In the genomic region with DNA sequence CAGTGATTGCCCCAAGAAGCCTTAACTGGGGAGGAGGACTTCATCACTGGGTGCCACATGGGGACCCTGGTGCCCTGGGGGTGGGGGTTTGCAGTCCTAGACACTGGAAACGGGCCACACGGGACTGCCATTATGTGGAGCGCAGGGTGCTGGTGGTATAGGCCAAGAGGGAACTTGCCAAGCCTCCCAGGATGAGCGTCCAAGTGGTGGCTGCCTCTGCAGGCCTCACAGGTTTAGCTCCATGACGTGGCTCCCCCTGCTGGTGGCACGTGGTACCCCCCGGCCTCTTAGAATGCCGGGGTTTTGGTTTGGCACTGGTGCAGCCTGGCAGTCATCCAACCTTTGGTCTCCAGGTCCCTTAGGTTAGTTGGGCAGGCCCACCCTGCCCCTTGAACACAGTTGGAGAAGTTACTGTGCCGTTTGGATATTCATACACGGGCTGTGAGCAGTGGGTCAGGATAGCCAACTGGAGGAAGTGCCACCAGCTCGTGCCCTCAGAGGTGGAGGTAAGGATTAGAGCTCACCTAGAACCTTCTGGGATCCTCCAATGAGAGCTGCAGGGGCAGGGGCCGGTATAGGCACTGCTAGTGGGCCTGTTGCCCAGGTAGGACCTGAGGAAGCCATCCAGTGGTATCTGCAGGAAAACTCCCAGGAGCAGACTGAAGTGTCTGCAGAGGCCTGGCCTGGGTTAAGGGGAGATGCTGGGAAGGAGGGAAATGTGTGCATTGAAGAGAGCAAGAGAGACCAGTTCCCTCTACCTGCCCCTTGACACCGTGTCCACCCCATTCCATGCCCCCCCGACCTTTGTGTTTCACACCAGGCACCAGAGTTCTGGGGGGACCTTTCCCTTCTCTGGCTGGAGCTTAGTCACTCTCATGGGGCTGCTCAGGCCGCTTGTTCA, we compare ENCODE assay signal across 8 cellular contexts. TPM values are rescaled to one million over a fixed set of nuclear protein-coding genes. Genes with fewer than 3 reads are reported as not detected.
DNase-seq lines count a peak whose midpoint lies in the region; ATAC-seq and TF ChIP-seq lines count a peak whose summit lies in the region.

No MANE protein-coding gene starts in this region.

- no peaks in the 10 kb centered on the region for H3K9me3 ChIP-seq in Caco-2

- POLR2A ChIA-PET in Caco-2 (lab: Charles Lee) (interaction anchor here (2.2 kb wide), 2 partner anchors 34 to 100 kb away, joined by 8 to 11 read pairs; no protein-coding TSS in a partner anchor), WTC11 (lab: Charles Lee) (interaction anchor here (0.5 to 5.2 kb wide), 15 partner anchors 11 to 1569 kb away, joined by 3 to 61 read pairs (median 8); a partner anchor contains a TSS)

- H3K27me3 Mint-ChIP-seq in Caco-2 (ENCODE audit: insufficient read depth, unreplicated experiment) = no peaks in the 10 kb centered on the region
- H3K27me3 Mint-ChIP-seq in WTC11 (ENCODE audit: low read depth) = no peaks in the 10 kb centered on the region; the same call in 1 of the 2 replicates

- ATAC-seq in WTC11 (peak; percentile 35), GM18502 (IDR thresholded peaks at IDR 0.05; ENCODE audit: poor library complexity, unreplicated experiment) (no peak)

- no peaks in the 10 kb centered on the region for H3K9me3 Mint-ChIP-seq in Caco-2 (ENCODE audit: unreplicated experiment)
- no peaks in the 10 kb centered on the region for H3K9me3 Mint-ChIP-seq in WTC11

- CTCF ChIA-PET in Caco-2 (lab: Charles Lee) (interaction anchor here (0.6 to 2.7 kb wide), 9 partner anchors 26 to 103 kb away, joined by 3 to 55 read pairs (median 4); no protein-coding TSS in a partner anchor), WTC11 (lab: Charles Lee) (interaction anchor here (0.6 to 9.7 kb wide), 46 partner anchors 8 to 787 kb away, joined by 3 to 260 read pairs (median 5); a partner anchor contains a TSS)

- H3K27ac Mint-ChIP-seq in Caco-2 (ENCODE audit: unreplicated experiment) = peak overlapping the region; percentile 45
- peak overlapping the region; percentile 98 for H3K27ac Mint-ChIP-seq in WTC11

- H3K4me3 ChIP-seq in Caco-2 (ENCODE audit: low read depth, low read length) = no peak overlapping the region
- no peak overlapping the region for H3K4me3 ChIP-seq in HFF-Myc (replicated peaks; ENCODE audit: low read depth, low read length)

- H3K36me3 Mint-ChIP-seq in Caco-2 (ENCODE audit: insufficient read depth, unreplicated experiment) (peaks cover 69% of the 10 kb centered on the region), WTC11 (peaks cover 36% of the 10 kb centered on the region)

- H3K4me1 Mint-ChIP-seq in Caco-2 (ENCODE audit: low read depth, unreplicated experiment) (peaks cover 16% of the 10 kb centered on the region), WTC11 (peaks cover 34% of the 10 kb centered on the region)

- BruUV-seq in Caco-2 (replicated peaks; lab: Mats Ljungman, UMichigan) = no TSS peak

- H3K27ac ChIP-seq in caudate nucleus (ENCODE audit: low read depth, low read length) = peak overlapping the region; percentile 90

- H3K4me3 Mint-ChIP-seq in Caco-2 (ENCODE audit: unreplicated experiment) (peak overlapping the region; percentile 31), WTC11 (peak overlapping the region; percentile 56)

- H3K27me3 ChIP-seq in Caco-2 (replicated peaks; ENCODE audit: control insufficient read depth, insufficient read depth, low read length) = no peaks in the 10 kb centered on the region

- peaks cover 11% of the 10 kb centered on the region for H3K4me1 ChIP-seq in Caco-2

- TF ChIP-seq CTCF in Caco-2 (IDR thresholded peaks at IDR 0.05; ENCODE audit: insufficient read depth in 1 of 2, low read depth in 1 of 2, low read length in 1 of 2, severe bottlenecking in 1 of 2, unreplicated experiment in 1 of 2) (peak; percentile 74 to 82), HFF-Myc (IDR thresholded peaks at IDR 0.05; ENCODE audit: low read depth, low read length, missing control alignments) (peak; percentile 93), WTC11 (IDR thresholded peaks at IDR 0.05) (peak; percentile 93)

- peaks cover 3% of the 10 kb centered on the region for H3K36me3 ChIP-seq in Caco-2 (ENCODE audit: control insufficient read depth, insufficient read depth, low read length)

- DNase-seq in Caco-2 (peak; percentile 81 to 82), HFF-Myc (ENCODE audit: extremely low read depth, low read depth) (peak; percentile 76), NCI-H2227 treated with DMSO at 0.1 percent for 48 hours (lab: John Stamatoyannopoulos, UW) (peak; percentile 65), WTC11 (ENCODE audit: low spot score) (peak; percentile 90), caudate nucleus (lab: John Stamatoyannopoulos, UW) (peak in 54 of 61 donors; percentile 31 to 85 (median 66)), islet precursor cell (peak; percentile 93)
- DNase-seq in stimulated activated CD4-positive, alpha-beta T cell treated with anti-CD3 and anti-CD28 coated beads, Interleukin-12 subunit alpha, Interleukin-12 subunit beta, amount 100 ng/mL, for 48 hours (ENCODE audit: low read depth in 2 of 3, low spot score in 1 of 3) = peak; percentile 88 to 94 (median 90)

- intact Hi-C loops in Caco-2 (cut with micrococcal nuclease; ENCODE audit: unreplicated experiment) = loop anchor here (2.0 to 10.0 kb wide), 2 partner anchors 37 to 71 kb away; a partner anchor contains a TSS

TF ChIP-seq in WTC11, 78 proteins besides CTCF, POLR2A, EP300 and RAD21 (continues in another document):
- TF ChIP-seq ZNF396 (CRISPR knock-in tag; IDR thresholded peaks at IDR 0.05; ENCODE audit: borderline replicate concordance) (no peak), NR1H2 (CRISPR knock-in tag; IDR thresholded peaks at IDR 0.05) (0 out of 2 replicates have a peak, but pooled peaks have one; percentile 25), ZNF263 (CRISPR knock-in tag; IDR thresholded peaks at IDR 0.05; ENCODE audit: low read depth) (peak; percentile 53; the same call in 1 of the 2 replicates), EMX1 (CRISPR knock-in tag; IDR thresholded peaks at IDR 0.05) (peak; percentile 99), RELA (CRISPR knock-in tag; IDR thresholded peaks at IDR 0.05; ENCODE audit: borderline replicate concordance) (no peak), GABPB1 (CRISPR knock-in tag; IDR thresholded peaks at IDR 0.05) (peak; percentile 38; the same call in 1 of the 2 replicates), HMGA2 (CRISPR knock-in tag; IDR thresholded peaks at IDR 0.05) (0 out of 2 replicates have a peak, but pooled peaks have one; percentile 2), NFATC4 (CRISPR knock-in tag; IDR thresholded peaks at IDR 0.05) (peak; percentile 98), CREM (CRISPR knock-in tag; IDR thresholded peaks at IDR 0.05) (peak; percentile 86), ZNF671 (CRISPR knock-in tag; IDR thresholded peaks at IDR 0.05) (peak; percentile 98), FOXP1 (CRISPR knock-in tag; IDR thresholded peaks at IDR 0.05; ENCODE audit: borderline replicate concordance) (peak; percentile 58; the same call in 1 of the 2 replicates), ZNF317 (CRISPR knock-in tag; IDR thresholded peaks at IDR 0.05; ENCODE audit: borderline replicate concordance, low read depth) (no peak; the same call in 1 of the 2 replicates), TEAD1 (CRISPR knock-in tag; IDR thresholded peaks at IDR 0.05) (peak; percentile 70; the same call in 1 of the 2 replicates), KAT7 (CRISPR knock-in tag; IDR thresholded peaks at IDR 0.05; ENCODE audit: borderline replicate concordance) (no peak)
- TF ChIP-seq, protein P1, sequence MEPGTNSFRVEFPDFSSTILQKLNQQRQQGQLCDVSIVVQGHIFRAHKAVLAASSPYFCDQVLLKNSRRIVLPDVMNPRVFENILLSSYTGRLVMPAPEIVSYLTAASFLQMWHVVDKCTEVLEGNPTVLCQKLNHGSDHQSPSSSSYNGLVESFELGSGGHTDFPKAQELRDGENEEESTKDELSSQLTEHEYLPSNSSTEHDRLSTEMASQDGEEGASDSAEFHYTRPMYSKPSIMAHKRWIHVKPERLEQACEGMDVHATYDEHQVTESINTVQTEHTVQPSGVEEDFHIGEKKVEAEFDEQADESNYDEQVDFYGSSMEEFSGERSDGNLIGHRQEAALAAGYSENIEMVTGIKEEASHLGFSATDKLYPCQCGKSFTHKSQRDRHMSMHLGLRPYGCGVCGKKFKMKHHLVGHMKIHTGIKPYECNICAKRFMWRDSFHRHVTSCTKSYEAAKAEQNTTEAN (CRISPR knock-in tag; IDR thresholded peaks at IDR 0.05) = no peak
- TF ChIP-seq, protein P2, sequence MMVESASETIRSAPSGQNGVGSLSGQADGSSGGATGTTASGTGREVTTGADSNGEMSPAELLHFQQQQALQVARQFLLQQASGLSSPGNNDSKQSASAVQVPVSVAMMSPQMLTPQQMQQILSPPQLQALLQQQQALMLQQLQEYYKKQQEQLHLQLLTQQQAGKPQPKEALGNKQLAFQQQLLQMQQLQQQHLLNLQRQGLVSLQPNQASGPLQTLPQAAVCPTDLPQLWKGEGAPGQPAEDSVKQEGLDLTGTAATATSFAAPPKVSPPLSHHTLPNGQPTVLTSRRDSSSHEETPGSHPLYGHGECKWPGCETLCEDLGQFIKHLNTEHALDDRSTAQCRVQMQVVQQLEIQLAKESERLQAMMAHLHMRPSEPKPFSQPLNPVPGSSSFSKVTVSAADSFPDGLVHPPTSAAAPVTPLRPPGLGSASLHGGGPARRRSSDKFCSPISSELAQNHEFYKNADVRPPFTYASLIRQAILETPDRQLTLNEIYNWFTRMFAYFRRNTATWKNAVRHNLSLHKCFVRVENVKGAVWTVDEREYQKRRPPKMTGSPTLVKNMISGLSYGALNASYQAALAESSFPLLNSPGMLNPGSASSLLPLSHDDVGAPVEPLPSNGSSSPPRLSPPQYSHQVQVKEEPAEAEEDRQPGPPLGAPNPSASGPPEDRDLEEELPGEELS (CRISPR knock-in tag; IDR thresholded peaks at IDR 0.05) = peak; percentile 28; the same call in 1 of the 2 replicates
- TF ChIP-seq, protein P3, sequence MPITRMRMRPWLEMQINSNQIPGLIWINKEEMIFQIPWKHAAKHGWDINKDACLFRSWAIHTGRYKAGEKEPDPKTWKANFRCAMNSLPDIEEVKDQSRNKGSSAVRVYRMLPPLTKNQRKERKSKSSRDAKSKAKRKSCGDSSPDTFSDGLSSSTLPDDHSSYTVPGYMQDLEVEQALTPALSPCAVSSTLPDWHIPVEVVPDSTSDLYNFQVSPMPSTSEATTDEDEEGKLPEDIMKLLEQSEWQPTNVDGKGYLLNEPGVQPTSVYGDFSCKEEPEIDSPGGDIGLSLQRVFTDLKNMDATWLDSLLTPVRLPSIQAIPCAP (CRISPR knock-in tag; IDR thresholded peaks at IDR 0.05) = no peak; the same call in 1 of the 2 replicates
- TF ChIP-seq, protein P4, sequence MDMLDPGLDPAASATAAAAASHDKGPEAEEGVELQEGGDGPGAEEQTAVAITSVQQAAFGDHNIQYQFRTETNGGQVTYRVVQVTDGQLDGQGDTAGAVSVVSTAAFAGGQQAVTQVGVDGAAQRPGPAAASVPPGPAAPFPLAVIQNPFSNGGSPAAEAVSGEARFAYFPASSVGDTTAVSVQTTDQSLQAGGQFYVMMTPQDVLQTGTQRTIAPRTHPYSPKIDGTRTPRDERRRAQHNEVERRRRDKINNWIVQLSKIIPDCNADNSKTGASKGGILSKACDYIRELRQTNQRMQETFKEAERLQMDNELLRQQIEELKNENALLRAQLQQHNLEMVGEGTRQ (CRISPR knock-in tag; IDR thresholded peaks at IDR 0.05) = peak; percentile 80

RNA-seq across cellular contexts. Expression of a gene that starts 5.7 kb away (rescaled TPM):
- total RNA-seq in Caco-2 (2022) (597 and 669 TPM in 2 replicates), WTC11 (2021) (2,164 to 2,284 TPM (median 2,200 TPM) in 3 replicates)
